Comparison of ENCODE assay signal across 25 cellular contexts in the genomic region with DNA sequence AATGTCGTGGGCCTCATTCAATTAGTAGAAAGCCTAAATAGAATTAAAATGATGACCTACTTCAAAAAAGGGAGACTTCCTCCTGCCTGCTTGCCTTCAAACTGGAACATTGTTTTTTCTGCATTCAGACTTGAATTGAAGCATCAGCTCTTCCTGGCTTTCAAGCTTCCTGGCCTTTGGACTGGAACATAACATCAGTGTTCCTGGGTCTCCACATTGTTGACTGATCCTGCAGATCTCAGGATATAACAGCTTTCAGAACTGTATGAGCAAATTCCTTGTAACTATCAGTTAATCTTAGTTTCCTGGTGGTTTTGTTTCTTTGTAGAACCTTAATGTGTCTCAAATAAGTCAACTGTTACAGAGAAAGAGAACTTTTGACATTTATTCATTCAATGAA. TPM values are rescaled to one million over a fixed set of nuclear protein-coding genes. Genes with fewer than 3 reads are reported as not detected.
DNase-seq lines count a peak whose midpoint lies in the region; ATAC-seq and TF ChIP-seq lines count a peak whose summit lies in the region.
"Had no signal": no experiment of that assay in that cellular context is flagged by ENCODE, and none has a peak within 500 bp of the region (broad histone marks: within the 10 kb centered on the region; RNA-seq: fewer than 3 reads in every experiment).

No MANE protein-coding gene starts in this region.

- H3K9me3 ChIP-seq in IMR-90 (ENCODE audit: control insufficient read depth, insufficient read depth, low read length), result no peaks in the 10 kb centered on the region
- no peaks in the 10 kb centered on the region for H3K9me3 ChIP-seq in testis
- H3K9me3 ChIP-seq: body of pancreas, upper lobe of left lung had no signal

- intact Hi-C loops in IMR-90 (cut with micrococcal nuclease) (no loop called here), testis (cut with DNase I; ENCODE audit: low total_unique reads) (no loop called here)

- peak overlapping the region; percentile 78 for H2BK5ac ChIP-seq in IMR-90 (ENCODE audit: low read depth, low read length, poor library complexity, severe bottlenecking)

- H3K14ac ChIP-seq in IMR-90 (replicated peaks; ENCODE audit: low read depth, low read length), result no peak overlapping the region; the same call in 1 of the 2 replicates

- H3K9ac ChIP-seq in IMR-90 (ENCODE audit: low read depth, low read length), result no peak overlapping the region
- H3K9ac ChIP-seq: parathyroid adenoma had no signal

- ATAC-seq in IMR-90 (ENCODE audit: low read depth), result no peak; the same call in 1 of the 2 replicates
- ATAC-seq in HG02678 (IDR thresholded peaks at IDR 0.05; ENCODE audit: unreplicated experiment), result no peak
- ATAC-seq in GM21576 (IDR thresholded peaks at IDR 0.05; ENCODE audit: unreplicated experiment), result no peak
- ATAC-seq: activated CD4-positive, alpha-beta T cell treated with anti-CD3 and anti-CD28 coated beads for 36 hours; activated naive CD4-positive, alpha-beta T cell treated with anti-CD3 and anti-CD28 coated beads, Interleukin-2, amount 50 U/mL, for 72 hours; body of pancreas; GM12878; heart left ventricle; right cardiac atrium; T-helper 17 cell had no signal

- in situ Hi-C loops in IMR-90 (cut with MboI; ENCODE audit: low sequenced_read_pairs), result no loop called here
- in situ Hi-C loops in brain microvascular endothelial cell (cut with HindIII; ENCODE audit: low pct_ligation_motif_present, low sequenced_read_pairs), result no loop called here

- H3K9me1 ChIP-seq in IMR-90 (ENCODE audit: insufficient read depth, low read length), result 0 out of 2 replicates have a peak, but pooled peaks cover 3% of the 10 kb centered on the region

- 0 out of 2 replicates have a peak overlapping the region, but pooled peaks have one; percentile 38 for H4K91ac ChIP-seq in IMR-90 (ENCODE audit: insufficient read depth, low read depth, low read length)

- peak overlapping the region; percentile 60; the same call in 1 of the 2 replicates for H3K18ac ChIP-seq in IMR-90 (ENCODE audit: low read depth, low read length)

- dilution Hi-C loops in IMR-90 (cut with HindIII; ENCODE audit: low sequenced_read_pairs, unreplicated experiment), result no loop called here

- TF ChIP-seq CTCF in IMR-90 (conservative IDR thresholded peaks at IDR 0.05; ENCODE audit: low read depth, low read length) (no peak), brain microvascular endothelial cell (IDR thresholded peaks at IDR 0.05; ENCODE audit: low read depth, low read length, missing control alignments) (no peak), testis (IDR thresholded peaks at IDR 0.05) (no peak)

- H3K27me3 ChIP-seq in IMR-90 (ENCODE audit: control insufficient read depth, insufficient read depth, low read length), result no peaks in the 10 kb centered on the region
- H3K27me3 ChIP-seq in brain microvascular endothelial cell (replicated peaks), result no peaks in the 10 kb centered on the region
- no peaks in the 10 kb centered on the region for H3K27me3 ChIP-seq in testis
- H3K27me3 ChIP-seq: body of pancreas, heart left ventricle, upper lobe of left lung had no signal

- H3K4ac ChIP-seq in IMR-90 (ENCODE audit: low read depth, low read length), result peak overlapping the region; percentile 64; the same call in 1 of the 2 replicates

- CTCF ChIA-PET in IMR-90 (lab: Yijun Ruan, JAX), result no interaction called here

- no peak for DNase-seq in IMR-90
- peak; percentile 24 for DNase-seq in brain microvascular endothelial cell
- DNase-seq in kidney glomerular epithelial cell (lab: John Stamatoyannopoulos, UW), result peak; percentile 51
- no peak for DNase-seq in activated CD4-positive, CD25-positive, alpha-beta regulatory T cell (lab: John Stamatoyannopoulos, UW)
- no peak for DNase-seq in testis
- DNase-seq: activated CD4-positive, alpha-beta T cell treated with anti-CD3 and anti-CD28 coated beads for 36 hours; activated T-cell treated with anti-CD3 and anti-CD28 coated beads for 4 hours; body of pancreas; heart left ventricle; NCI-H1105 treated with DMSO at 0.1 percent for 48 hours; NCI-H2029 treated with DMSO at 0.1 percent for 48 hours; NCI-H748 treated with DMSO at 0.1 percent for 48 hours; right cardiac atrium; stimulated activated CD4-positive, alpha-beta T cell treated with anti-CD3 and anti-CD28 coated beads, Interleukin-12 subunit alpha, Interleukin-12 subunit beta, amount 100 ng/mL, for 4 hours; stimulated activated CD4-positive, alpha-beta T cell treated with anti-CD3 and anti-CD28 coated beads, Interleukin-4, amount 100 ng/mL, for 1 hour; substantia nigra; T-helper 17 cell; upper lobe of left lung had no signal

- no peak overlapping the region for H2AK9ac ChIP-seq in IMR-90 (replicated peaks; ENCODE audit: low read depth, low read length, poor library complexity)

- peak overlapping the region in 1 of 2 experiments; percentile 69; a peak in 2 of 4 replicates for H4K8ac ChIP-seq in IMR-90 (ENCODE audit: low read depth in 2 of 2, low read length in 2 of 2)

- H3K23ac ChIP-seq in IMR-90 (ENCODE audit: low read depth, low read length), result no peak overlapping the region

- peak overlapping the region; percentile 30; the same call in 1 of the 2 replicates for H2BK120ac ChIP-seq in IMR-90 (ENCODE audit: low read depth, low read length)

- no TSS peak for BruUV-seq in IMR-90 (replicated peaks; lab: Mats Ljungman, UMichigan)

- 0 out of 3 replicates have a peak overlapping the region, but pooled peaks have one; percentile 42 for H2BK15ac ChIP-seq in IMR-90 (ENCODE audit: low read depth, low read length)

- no peak overlapping the region for H3K4me3 ChIP-seq in IMR-90 (ENCODE audit: insufficient read depth, low read depth, low read length)
- no peak overlapping the region for H3K4me3 ChIP-seq in brain microvascular endothelial cell (ENCODE audit: low read depth, low read length)
- no peak overlapping the region for H3K4me3 ChIP-seq in testis
- H3K4me3 ChIP-seq: body of pancreas, GM12878, heart left ventricle, SK-N-MC, upper lobe of left lung had no signal

- H2AFZ ChIP-seq in IMR-90 (replicated peaks; ENCODE audit: low read length, poor library complexity), result no peak overlapping the region
- H2AFZ ChIP-seq: parathyroid adenoma had no signal

- peak overlapping the region; percentile 46; the same call in 1 of the 2 replicates for H4K5ac ChIP-seq in IMR-90 (ENCODE audit: low read depth, low read length)

- H3K56ac ChIP-seq in IMR-90 (ENCODE audit: extremely low read depth, insufficient read depth, low read length), result no peak overlapping the region

- H2BK20ac ChIP-seq in IMR-90 (ENCODE audit: low read depth, low read length), result 0 out of 2 replicates have a peak overlapping the region, but pooled peaks have one; percentile 21

- TF ChIP-seq POLR2A in IMR-90 (IDR thresholded peaks at IDR 0.05; ENCODE audit: low read depth, low read length) (no peak), testis (IDR thresholded peaks at IDR 0.05) (no peak)

- H3K4me1 ChIP-seq in IMR-90 (ENCODE audit: control insufficient read depth, insufficient read depth, low read length) (peaks cover 2% of the 10 kb centered on the region; the same call in 1 of the 2 replicates), testis (no peaks in the 10 kb centered on the region)
- H3K4me1 ChIP-seq: body of pancreas, heart left ventricle, upper lobe of left lung had no signal

- peak overlapping the region; percentile 29; the same call in 1 of the 2 replicates for H2AK5ac ChIP-seq in IMR-90 (ENCODE audit: low read depth, low read length)

- no CpG with 5 or more reads among the region's 1 CpG for WGBS in IMR-90 (ENCODE audit: extremely low coverage in 2 of 2, insufficient read length in 1 of 2), 2 experiments
- 67 to 75% methylated on average over 1 of the region's 1 CpG for WGBS in testis, 2 donors

- H4K20me1 ChIP-seq in IMR-90 (ENCODE audit: insufficient read depth, low read length), result no peaks in the 10 kb centered on the region

- POLR2A ChIA-PET in IMR-90 (lab: Charles Lee; ENCODE audit: unreplicated experiment), result no interaction called here

- H3K4me2 ChIP-seq in IMR-90 (ENCODE audit: low read depth, low read length), result no peak overlapping the region

- TF ChIP-seq RAD21 in IMR-90 (IDR thresholded peaks at IDR 0.05; ENCODE audit: low read length), result no peak

- H3K27ac ChIP-seq in IMR-90 (ENCODE audit: insufficient read depth, low read length) (no peak overlapping the region), brain microvascular endothelial cell (peak overlapping the region; percentile 58), testis (no peak overlapping the region)
- H3K27ac ChIP-seq: body of pancreas, C4-2B, heart left ventricle, parathyroid adenoma, SK-N-MC, upper lobe of left lung had no signal

- H3K79me1 ChIP-seq in IMR-90 (ENCODE audit: low read depth in 1 of 2, low read length in 2 of 2), result peaks cover 35 to 46% of the 10 kb centered on the region in 2 experiments

- H3K36me3 ChIP-seq in IMR-90 (ENCODE audit: control insufficient read depth, insufficient read depth, low read length), result no peaks in the 10 kb centered on the region
- no peaks in the 10 kb centered on the region for H3K36me3 ChIP-seq in brain microvascular endothelial cell (replicated peaks)
- no peaks in the 10 kb centered on the region for H3K36me3 ChIP-seq in testis (ENCODE audit: low read depth, missing control alignments)
- H3K36me3 ChIP-seq: heart left ventricle, upper lobe of left lung had no signal

TF ChIP-seq in IMR-90, 13 proteins besides CTCF, POLR2A, EP300 and RAD21:
- TF ChIP-seq MAFK (IDR thresholded peaks at IDR 0.05; ENCODE audit: low read depth, low read length) (no peak), MXI1 (IDR thresholded peaks at IDR 0.05; ENCODE audit: borderline replicate concordance, low read depth, low read length) (no peak), BHLHE40 (IDR thresholded peaks at IDR 0.05; ENCODE audit: low read depth, low read length) (no peak), RFX5 (IDR thresholded peaks at IDR 0.05; ENCODE audit: low read depth, low read length) (no peak), NFE2L2 (IDR thresholded peaks at IDR 0.05; ENCODE audit: low read depth, low read length) (no peak), CEBPB (IDR thresholded peaks at IDR 0.05; ENCODE audit: low read depth, low read length) (no peak), SMC3 (IDR thresholded peaks at IDR 0.05; ENCODE audit: low read depth, low read length) (no peak), RCOR1 (IDR thresholded peaks at IDR 0.05; ENCODE audit: insufficient replicate concordance, low read length) (no peak)
- TF ChIP-seq, protein P1, sequence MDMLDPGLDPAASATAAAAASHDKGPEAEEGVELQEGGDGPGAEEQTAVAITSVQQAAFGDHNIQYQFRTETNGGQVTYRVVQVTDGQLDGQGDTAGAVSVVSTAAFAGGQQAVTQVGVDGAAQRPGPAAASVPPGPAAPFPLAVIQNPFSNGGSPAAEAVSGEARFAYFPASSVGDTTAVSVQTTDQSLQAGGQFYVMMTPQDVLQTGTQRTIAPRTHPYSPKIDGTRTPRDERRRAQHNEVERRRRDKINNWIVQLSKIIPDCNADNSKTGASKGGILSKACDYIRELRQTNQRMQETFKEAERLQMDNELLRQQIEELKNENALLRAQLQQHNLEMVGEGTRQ (IDR thresholded peaks at IDR 0.05; ENCODE audit: low read depth, low read length), result no peak

RNA-seq across cellular contexts. Expression of a gene that starts 18.6 kb away (rescaled TPM):
- total RNA-seq in IMR-90 (2012; rRNA removed) (17.9 and 27.2 TPM in 2 replicates), testis (10 to 100 TPM; 11.2 to 13.1 TPM)
- polyA plus RNA-seq in IMR-90 (2012; rRNA removed) (2.3 and 2.5 TPM in 2 replicates), testis (ENCODE audit: insufficient read depth, low read depth, low replicate concordance) (12.4 TPM)
- polyA plus RNA-seq in IMR-90 (2012; cell fraction: cytosol; rRNA removed), result 0.88 and 1.2 TPM in 2 replicates
- polyA plus RNA-seq in IMR-90 (2012; cell fraction: nucleus; rRNA removed; ENCODE audit: low replicate concordance), result 1.3 and 5.5 TPM in 2 replicates

Comparison
In these comparisons a context has a peak if more than half of its experiments do, and no peak if none do; other contexts are left out.
1. DNase-seq: peak in brain microvascular endothelial cell (single experiment) and kidney glomerular epithelial cell (single experiment); none in IMR-90 (single experiment), activated CD4-positive, CD25-positive, alpha-beta regulatory T cell (0 of 4) and testis (single experiment).